Comparison of ENCODE assay signal across 24 cellular contexts in genomic region chr15:80118956-80119355, GRCh38.
"Had no signal": no experiment of that assay in that cellular context is flagged by ENCODE, and none has a peak within 500 bp of the region (broad histone marks: within the 10 kb centered on the region; RNA-seq: fewer than 3 reads in every experiment).

No MANE protein-coding gene starts in this region.

- H3K27ac ChIP-seq: Peyer's patch, RWPE1, SJCRH30 had no signal

- H3K27me3 Mint-ChIP-seq: activated CD4-positive, alpha-beta memory T cell treated with anti-CD3 and anti-CD28 coated beads for 36 hours; activated CD4-positive, alpha-beta T cell treated with anti-CD3 and anti-CD28 coated beads, Interleukin-2, amount 10 ng/mL, durations not matched to agents 24 days and 14 days; activated naive CD8-positive, alpha-beta T cell treated with anti-CD3 and anti-CD28 coated beads, Interleukin-2, amount 50 U/mL, for 24 hours had no signal

- ATAC-seq: activated CD4-positive, CD25-positive, alpha-beta regulatory T cell treated with anti-CD3 and anti-CD28 coated beads, Interleukin-2, amount 50 U/mL, for 24 hours; activated naive CD4-positive, alpha-beta T cell treated with anti-CD3 and anti-CD28 coated beads, Interleukin-2, amount 50 U/mL, for 72 hours; activated naive CD8-positive, alpha-beta T cell treated with anti-CD3 and anti-CD28 coated beads, Interleukin-2, amount 50 U/mL, for 24 hours; activated T-cell treated with anti-CD3 and anti-CD28 coated beads, Interleukin-2, amount 50 U/mL, for 4 hours had no signal

- H3K4me1 Mint-ChIP-seq: activated CD4-positive, alpha-beta T cell treated with anti-CD3 and anti-CD28 coated beads, Interleukin-2, amount 10 ng/mL, durations not matched to agents 24 days and 14 days had no signal

- H3K4me3 Mint-ChIP-seq: activated CD4-positive, alpha-beta memory T cell treated with anti-CD3 and anti-CD28 coated beads for 36 hours; activated CD4-positive, alpha-beta T cell treated with anti-CD3 and anti-CD28 coated beads, Interleukin-2, amount 10 ng/mL, durations not matched to agents 24 days and 14 days; activated naive CD8-positive, alpha-beta T cell treated with anti-CD3 and anti-CD28 coated beads, Interleukin-2, amount 50 U/mL, for 24 hours; activated T-cell treated with anti-CD3 and anti-CD28 coated beads, Interleukin-2, amount 50 U/mL, for 4 hours had no signal

- H3K4me3 ChIP-seq: Peyer's patch, SJCRH30 had no signal

- H3K9me3 Mint-ChIP-seq: activated CD4-positive, alpha-beta memory T cell treated with anti-CD3 and anti-CD28 coated beads for 36 hours; activated CD4-positive, alpha-beta T cell treated with anti-CD3 and anti-CD28 coated beads, Interleukin-2, amount 10 ng/mL, durations not matched to agents 24 days and 14 days; activated naive CD4-positive, alpha-beta T cell treated with anti-CD3 and anti-CD28 coated beads, Interleukin-2, amount 50 U/mL, for 72 hours; activated naive CD8-positive, alpha-beta T cell treated with anti-CD3 and anti-CD28 coated beads, Interleukin-2, amount 50 U/mL, for 24 hours; activated T-cell treated with anti-CD3 and anti-CD28 coated beads, Interleukin-2, amount 50 U/mL, for 4 hours had no signal

- H3K27ac Mint-ChIP-seq: activated CD4-positive, alpha-beta memory T cell treated with anti-CD3 and anti-CD28 coated beads for 36 hours; activated CD4-positive, alpha-beta T cell treated with anti-CD3 and anti-CD28 coated beads, Interleukin-2, amount 10 ng/mL, durations not matched to agents 24 days and 14 days; activated naive CD4-positive, alpha-beta T cell treated with anti-CD3 and anti-CD28 coated beads, Interleukin-2, amount 50 U/mL, for 72 hours; activated naive CD8-positive, alpha-beta T cell treated with anti-CD3 and anti-CD28 coated beads, Interleukin-2, amount 50 U/mL, for 24 hours had no signal

- H3K27me3 ChIP-seq: Peyer's patch, SJCRH30 had no signal

- DNase-seq: activated CD4-positive, alpha-beta memory T cell treated with anti-CD3 and anti-CD28 coated beads for 36 hours; activated CD4-positive, alpha-beta T cell treated with anti-CD3 and anti-CD28 coated beads, Interleukin-2, amount 10 ng/mL, durations not matched to agents 24 days and 14 days; activated CD8-positive, alpha-beta memory T cell treated with anti-CD3 and anti-CD28 coated beads for 24 hours; activated effector memory CD4-positive, alpha-beta T cell treated with anti-CD3 and anti-CD28 coated beads, Interleukin-2, amount 50 U/mL, for 16 hours; activated naive CD4-positive, alpha-beta T cell treated with Interleukin-2 at 50 U/mL for 16 hours; activated naive CD8-positive, alpha-beta T cell treated with anti-CD3 and anti-CD28 coated beads, Interleukin-2, amount 50 U/mL, for 24 hours; activated T-cell treated with anti-CD3 and anti-CD28 coated beads, Interleukin-2, amount 50 U/mL, for 4 hours; amygdala; Kasumi-1; KBM-7; NCI-H1048; NCI-H146; NCI-H2029 treated with DMSO at 0.1 percent for 48 hours; NCI-H510A; NCI-H526 treated with DMSO at 0.1 percent for 48 hours; NK-92 treated with Interleukin-12 subunit alpha and Interleukin-12 subunit beta, amount 100 ng/mL, for 24 hours; Peyer's patch; Right ventricle myocardium superior; SJCRH30; SK-N-SH; T-helper 1 cell had no signal

- H3K4me1 ChIP-seq: Peyer's patch, SJCRH30 had no signal

- H3K9me3 ChIP-seq: Peyer's patch, SJCRH30, SK-N-SH had no signal
